ENCODE assay signal across 8 cellular contexts in the genomic region with DNA sequence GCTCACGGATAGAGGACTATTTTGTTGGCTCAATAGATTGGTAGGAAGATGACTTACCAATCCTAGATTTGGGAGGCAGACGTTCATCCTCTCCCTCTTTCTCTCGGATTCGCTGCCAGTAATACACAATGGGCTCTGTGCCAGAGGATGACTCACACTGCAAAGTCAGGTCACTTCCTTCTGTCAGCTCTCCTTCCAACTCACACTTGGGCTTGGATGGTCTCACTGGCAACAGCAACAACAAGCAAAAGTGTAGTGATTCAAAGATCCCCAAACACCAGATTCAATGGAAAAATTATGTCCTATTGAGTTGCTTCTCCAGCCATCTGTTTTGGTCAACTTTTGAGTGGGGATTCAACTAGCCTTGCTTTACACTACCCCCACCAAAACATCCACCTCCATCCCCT. TPM values are rescaled to one million over a fixed set of nuclear protein-coding genes. Genes with fewer than 3 reads are reported as not detected.
DNase-seq lines count a peak whose midpoint lies in the region; ATAC-seq, FAIRE-seq and TF ChIP-seq lines count a peak whose summit lies in the region.

No MANE protein-coding gene starts in this region.

- no peak for FAIRE-seq in urothelium cell line (lab: Jason Lieb, UNC)

- peak; percentile 99 for DNase-seq in G401 (ENCODE audit: low spot score)
- DNase-seq in NCI-H748 (lab: John Stamatoyannopoulos, UW; ENCODE audit: unreplicated experiment), result peak; percentile 68
- peak; percentile 83 for DNase-seq in activated CD8-positive, alpha-beta memory T cell treated with anti-CD3 and anti-CD28 coated beads, Interleukin-2, amount 10 ng/mL, durations not matched to agents 7 days and 5 days
- peak; percentile 99 for DNase-seq in fibroblast of mammary gland (ENCODE audit: low read depth)
- DNase-seq in osteocyte (ENCODE audit: extremely low spot score, unreplicated experiment), result peak; percentile 91
- DNase-seq in urothelium cell line (ENCODE audit: low spot score), result peak; percentile 82
- DNase-seq in putamen (ENCODE audit: low spot score), result no peak

- peaks cover 3% of the 10 kb centered on the region for H3K36me3 Mint-ChIP-seq in activated CD8-positive, alpha-beta memory T cell treated with anti-CD3 and anti-CD28 coated beads, Interleukin-2, amount 10 ng/mL, durations not matched to agents 7 days and 5 days
- H3K36me3 Mint-ChIP-seq in osteocyte (ENCODE audit: unreplicated experiment), result peaks cover 15% of the 10 kb centered on the region

- no peaks in the 10 kb centered on the region for H3K27me3 Mint-ChIP-seq in activated CD8-positive, alpha-beta memory T cell treated with anti-CD3 and anti-CD28 coated beads, Interleukin-2, amount 10 ng/mL, durations not matched to agents 7 days and 5 days
- H3K27me3 Mint-ChIP-seq in osteocyte (ENCODE audit: unreplicated experiment), result no peaks in the 10 kb centered on the region

- in situ Hi-C loops in G401 (cut with HindIII; ENCODE audit: low sequenced_read_pairs), result no loop called here

- peak overlapping the region; percentile 85 for H3K27ac Mint-ChIP-seq in activated CD8-positive, alpha-beta memory T cell treated with anti-CD3 and anti-CD28 coated beads, Interleukin-2, amount 10 ng/mL, durations not matched to agents 7 days and 5 days
- peak overlapping the region; percentile 95 for H3K27ac Mint-ChIP-seq in osteocyte (ENCODE audit: unreplicated experiment)

- peaks cover 42% of the 10 kb centered on the region for H3K4me1 Mint-ChIP-seq in activated CD8-positive, alpha-beta memory T cell treated with anti-CD3 and anti-CD28 coated beads, Interleukin-2, amount 10 ng/mL, durations not matched to agents 7 days and 5 days
- H3K4me1 Mint-ChIP-seq in osteocyte (ENCODE audit: unreplicated experiment), result peaks cover 14% of the 10 kb centered on the region

- H3K4me3 Mint-ChIP-seq in activated CD8-positive, alpha-beta memory T cell treated with anti-CD3 and anti-CD28 coated beads, Interleukin-2, amount 10 ng/mL, durations not matched to agents 7 days and 5 days, result peak overlapping the region; percentile 50
- H3K4me3 Mint-ChIP-seq in osteocyte (ENCODE audit: unreplicated experiment), result no peak overlapping the region

- no peak for TF ChIP-seq CTCF in fibroblast of mammary gland (conservative IDR thresholded peaks at IDR 0.05; ENCODE audit: control insufficient read depth, insufficient read depth, low read depth, low read length)
- no peak for TF ChIP-seq CTCF in osteocyte (IDR thresholded peaks at IDR 0.05)

- no peaks in the 10 kb centered on the region for H3K9me3 Mint-ChIP-seq in activated CD8-positive, alpha-beta memory T cell treated with anti-CD3 and anti-CD28 coated beads, Interleukin-2, amount 10 ng/mL, durations not matched to agents 7 days and 5 days (ENCODE audit: low read depth)
- peaks cover 4% of the 10 kb centered on the region for H3K9me3 Mint-ChIP-seq in osteocyte (ENCODE audit: unreplicated experiment)

- peak; percentile 67 for ATAC-seq in activated CD8-positive, alpha-beta memory T cell treated with anti-CD3 and anti-CD28 coated beads, Interleukin-2, amount 10 ng/mL, durations not matched to agents 7 days and 5 days
- no peak for ATAC-seq in HG03439 (IDR thresholded peaks at IDR 0.05; ENCODE audit: unreplicated experiment)

- H3K4me3 ChIP-seq in fibroblast of mammary gland (ENCODE audit: control insufficient read depth, low read depth, low read length), result no peak overlapping the region

- CTCF ChIA-PET in activated CD8-positive, alpha-beta memory T cell treated with anti-CD3 and anti-CD28 coated beads, Interleukin-2, amount 10 ng/mL, durations not matched to agents 7 days and 5 days (lab: Charles Lee), result interaction anchor here (0.9 to 1.7 kb wide), 4 partner anchors 9 to 21 kb away, joined by 3 to 10 read pairs (median 4); a partner anchor contains a TSS

RNA-seq across cellular contexts. Expression of a gene that starts 21.7 kb away (rescaled TPM):
- total RNA-seq in G401 (2014; rRNA removed; shearing (Covaris generic)), result 2,144 and 3,148 TPM in 2 replicates
- 1,000 to 10,000 TPM; 1,728 to 2,522 TPM for total RNA-seq in activated CD8-positive, alpha-beta memory T cell treated with anti-CD3 and anti-CD28 coated beads, Interleukin-2, amount 10 ng/mL, durations not matched to agents 7 days and 5 days
- 1,086 and 1,095 TPM in 2 replicates for total RNA-seq in osteocyte
